Comparison of ENCODE assay signal across 8 cellular contexts in the genomic region with DNA sequence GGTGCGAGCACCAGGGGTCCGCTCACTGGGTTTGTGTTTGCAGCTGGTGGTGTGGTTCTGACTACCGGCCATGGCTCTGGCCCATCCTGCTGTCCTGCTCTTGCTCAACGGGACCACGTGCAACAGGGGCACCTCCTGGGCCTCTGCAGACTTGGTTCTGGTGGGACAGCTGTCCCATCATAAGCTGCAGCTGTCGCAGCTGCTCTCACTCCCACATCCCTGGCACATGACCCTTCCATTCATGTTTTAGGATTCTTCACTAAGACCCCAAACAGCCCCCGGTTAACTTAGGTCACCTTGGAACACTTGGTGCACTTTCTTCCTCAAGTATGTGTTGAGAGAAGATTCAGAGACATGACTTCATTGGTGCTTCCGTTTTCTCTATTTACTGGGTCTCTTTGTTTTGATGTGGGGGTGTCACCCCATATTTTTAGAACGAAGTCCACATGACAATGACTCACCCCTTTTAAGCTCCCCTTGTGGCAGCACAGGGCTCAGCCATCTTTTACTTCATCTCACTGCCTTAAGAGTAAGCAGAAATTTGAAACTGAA.
DNase-seq lines count a peak whose midpoint lies in the region; ATAC-seq and TF ChIP-seq lines count a peak whose summit lies in the region.

No MANE protein-coding gene starts in this region.

- intact Hi-C loops in left ventricle myocardium superior (cut with micrococcal nuclease) (loop anchor here (10.0 kb wide), 1 partner anchor 452 kb away; no protein-coding TSS in a partner anchor), MCF 10A (cut with micrococcal nuclease) (no loop called here)

- peaks cover 11% of the 10 kb centered on the region for H3K27me3 Mint-ChIP-seq in progenitor cell of endocrine pancreas
- H3K27me3 Mint-ChIP-seq in MCF 10A (ENCODE audit: insufficient read depth, unreplicated experiment): peaks cover 11% of the 10 kb centered on the region

- H3K27ac Mint-ChIP-seq in progenitor cell of endocrine pancreas (no peak overlapping the region), MCF 10A (ENCODE audit: low read depth, unreplicated experiment) (no peak overlapping the region)

- peak; percentile 81 for ATAC-seq in GM21529 (IDR thresholded peaks at IDR 0.05; ENCODE audit: unreplicated experiment)
- ATAC-seq in left ventricle myocardium superior: peak; percentile 56

- POLR2A ChIA-PET in MCF 10A (lab: Yijun Ruan, JAX): interaction anchor here (0.6 kb wide), 1 partner anchor 175 kb away, joined by 3 read pairs; no protein-coding TSS in a partner anchor

- DNase-seq in EH (ENCODE audit: low read depth) (peak; percentile 55), NOMO-1 treated with dmso at 0.1 percent for 144 hours (lab: John Stamatoyannopoulos, UW; ENCODE audit: unreplicated experiment) (peak; percentile 60), left ventricle myocardium superior (no peak), progenitor cell of endocrine pancreas (ENCODE audit: low spot score, unreplicated experiment) (no peak), middle frontal gyrus (ENCODE audit: extremely low spot score, low spot score) (no peak), NCI-H128 (lab: John Stamatoyannopoulos, UW; ENCODE audit: unreplicated experiment) (no peak), MCF 10A (ENCODE audit: unreplicated experiment) (no peak)

- H3K9me3 Mint-ChIP-seq in progenitor cell of endocrine pancreas (ENCODE audit: low read depth) (no peaks in the 10 kb centered on the region), MCF 10A (ENCODE audit: unreplicated experiment) (peaks cover 10% of the 10 kb centered on the region)

- no peaks in the 10 kb centered on the region for H3K4me1 Mint-ChIP-seq in progenitor cell of endocrine pancreas (ENCODE audit: low read depth)
- peaks cover 14% of the 10 kb centered on the region for H3K4me1 Mint-ChIP-seq in MCF 10A (ENCODE audit: insufficient read depth, unreplicated experiment)

- CTCF ChIA-PET in MCF 10A (lab: Yijun Ruan, JAX): interaction anchor here (0.7 to 6.8 kb wide), 4 partner anchors 11 to 134 kb away, joined by 3 to 66 read pairs (median 4); no protein-coding TSS in a partner anchor

- BruUV-seq in MCF 10A (replicated peaks; lab: Mats Ljungman, UMichigan): no TSS peak

- TF ChIP-seq CTCF in progenitor cell of endocrine pancreas (IDR thresholded peaks at IDR 0.05; ENCODE audit: unreplicated experiment) (no peak), MCF 10A (IDR thresholded peaks at IDR 0.05; ENCODE audit: unreplicated experiment) (no peak)

- H3K4me3 Mint-ChIP-seq in progenitor cell of endocrine pancreas (ENCODE audit: low read depth) (no peak overlapping the region), MCF 10A (ENCODE audit: unreplicated experiment) (no peak overlapping the region)

- H3K36me3 Mint-ChIP-seq in progenitor cell of endocrine pancreas (ENCODE audit: insufficient read depth) (no peaks in the 10 kb centered on the region), MCF 10A (ENCODE audit: insufficient read depth, unreplicated experiment) (no peaks in the 10 kb centered on the region)

Comparison
In these comparisons a context has a peak if more than half of its experiments do, and no peak if none do; other contexts are left out.
1. DNase-seq: peak in EH (single experiment) and NOMO-1 treated with dmso at 0.1 percent for 144 hours (single experiment); none in left ventricle myocardium superior (single experiment), progenitor cell of endocrine pancreas (single experiment), middle frontal gyrus (single experiment), NCI-H128 (single experiment) and MCF 10A (single experiment).